11 cellular contexts compared by ENCODE assay signal in genomic region chr20:17612975-17613327, GRCh38. TPM values are rescaled to one million over a fixed set of nuclear protein-coding genes. Genes with fewer than 3 reads are reported as not detected.
DNase-seq lines count a peak whose midpoint lies in the region; ATAC-seq and TF ChIP-seq lines count a peak whose summit lies in the region.
"Had no signal": no experiment of that assay in that cellular context is flagged by ENCODE, and none has a peak within 500 bp of the region (broad histone marks: within the 10 kb centered on the region; RNA-seq: fewer than 3 reads in every experiment).

No MANE protein-coding gene starts in this region.

- no peak overlapping the region for H3K9ac ChIP-seq in smooth muscle cell (ENCODE audit: low read depth)

- peak overlapping the region; percentile 95 for H3K27ac Mint-ChIP-seq in activated CD4-positive, alpha-beta T cell treated with anti-CD3 and anti-CD28 coated beads, Interleukin-2, amount 10 ng/mL, durations not matched to agents 24 days and 14 days

- no peak for TF ChIP-seq POLR2A in esophagus squamous epithelium (IDR thresholded peaks at IDR 0.05)

- DNase-seq in activated CD4-positive, alpha-beta T cell treated with anti-CD3 and anti-CD28 coated beads, Interleukin-2, amount 10 ng/mL, durations not matched to agents 24 days and 14 days, result no peak
- no peak for DNase-seq in activated CD4-positive, alpha-beta T cell treated with anti-CD3 and anti-CD28 coated beads, Interleukin-2, amount 50 U/mL, for 48 hours
- DNase-seq in esophagus squamous epithelium (lab: John Stamatoyannopoulos, UW) (no peak), smooth muscle cell (lab: John Stamatoyannopoulos, UW; ENCODE audit: unreplicated experiment) (no peak), NCI-H2081 (lab: John Stamatoyannopoulos, UW) (no peak), NCI-H2107 (lab: John Stamatoyannopoulos, UW) (no peak)
- DNase-seq: NCI-H146, PC-3 had no signal

- H3K79me2 ChIP-seq in smooth muscle cell (ENCODE audit: low read depth), result no peaks in the 10 kb centered on the region

- H3K9me3 ChIP-seq in esophagus squamous epithelium, result no peaks in the 10 kb centered on the region
- no peaks in the 10 kb centered on the region for H3K9me3 ChIP-seq in smooth muscle cell (replicated peaks; ENCODE audit: low read depth)
- H3K9me3 ChIP-seq: A549 had no signal

- H3K4me1 ChIP-seq in esophagus squamous epithelium, result peaks cover 40 to 81% (median 52%) of the 10 kb centered on the region in 3 donors
- H3K4me1 ChIP-seq in smooth muscle cell (ENCODE audit: low read depth), result no peaks in the 10 kb centered on the region

- H3K4me1 Mint-ChIP-seq in activated CD4-positive, alpha-beta T cell treated with anti-CD3 and anti-CD28 coated beads, Interleukin-2, amount 10 ng/mL, durations not matched to agents 24 days and 14 days, result peaks cover 24% of the 10 kb centered on the region

- H3K36me3 ChIP-seq in esophagus squamous epithelium (peaks cover 8 to 51% (median 20%) of the 10 kb centered on the region in 3 donors), smooth muscle cell (ENCODE audit: low read depth) (peaks cover 1% of the 10 kb centered on the region)

- peaks cover 99% of the 10 kb centered on the region for H4K20me1 ChIP-seq in smooth muscle cell (ENCODE audit: low read depth)

- no peak overlapping the region for H2AFZ ChIP-seq in smooth muscle cell (ENCODE audit: low read depth)

- intact Hi-C loops in activated CD4-positive, alpha-beta T cell treated with anti-CD3 and anti-CD28 coated beads, Interleukin-2, amount 10 ng/mL, durations not matched to agents 24 days and 14 days (cut with micrococcal nuclease), result loop anchor here (5.0 kb wide), 1 partner anchor 41 kb away; the partner anchor contains the start of gene DSTN
- intact Hi-C loops in esophagus squamous epithelium (cut with DNase I), result loop anchor here (5.0 to 10.0 kb wide), 2 partner anchors 76 to 108 kb away; no protein-coding TSS in a partner anchor

- ATAC-seq in HG02571 (IDR thresholded peaks at IDR 0.05; ENCODE audit: unreplicated experiment), result no peak

- peaks cover 7% of the 10 kb centered on the region for H3K36me3 Mint-ChIP-seq in activated CD4-positive, alpha-beta T cell treated with anti-CD3 and anti-CD28 coated beads, Interleukin-2, amount 10 ng/mL, durations not matched to agents 24 days and 14 days (ENCODE audit: low read depth)

- H3K27me3 ChIP-seq in esophagus squamous epithelium (no peaks in the 10 kb centered on the region), smooth muscle cell (ENCODE audit: low read depth) (no peaks in the 10 kb centered on the region)

- no peaks in the 10 kb centered on the region for H3K27me3 Mint-ChIP-seq in activated CD4-positive, alpha-beta T cell treated with anti-CD3 and anti-CD28 coated beads, Interleukin-2, amount 10 ng/mL, durations not matched to agents 24 days and 14 days

- H3K4me3 Mint-ChIP-seq in activated CD4-positive, alpha-beta T cell treated with anti-CD3 and anti-CD28 coated beads, Interleukin-2, amount 10 ng/mL, durations not matched to agents 24 days and 14 days, result no peak overlapping the region

- H3F3A ChIP-seq in smooth muscle cell (ENCODE audit: low read depth), result peaks cover 57% of the 10 kb centered on the region

- TF ChIP-seq CTCF in VCaP (conservative IDR thresholded peaks at IDR 0.05) (no peak), esophagus squamous epithelium (IDR thresholded peaks at IDR 0.05) (no peak), smooth muscle cell (IDR thresholded peaks at IDR 0.05; ENCODE audit: borderline replicate concordance, insufficient read depth, poor library complexity, severe bottlenecking) (no peak)

- H3K27ac ChIP-seq in VCaP, result peak overlapping the region; percentile 97; the same call in 1 of the 2 replicates
- peak overlapping the region; percentile 32 to 83 (median 80) for H3K27ac ChIP-seq in esophagus squamous epithelium
- peak overlapping the region; percentile 73 for H3K27ac ChIP-seq in smooth muscle cell (ENCODE audit: low read depth)

- H3K9me3 Mint-ChIP-seq in activated CD4-positive, alpha-beta T cell treated with anti-CD3 and anti-CD28 coated beads, Interleukin-2, amount 10 ng/mL, durations not matched to agents 24 days and 14 days, result no peaks in the 10 kb centered on the region

- no peak overlapping the region for H3K4me2 ChIP-seq in smooth muscle cell
- H3K4me2 ChIP-seq: A549 had no signal

- no peak overlapping the region for H3K4me3 ChIP-seq in esophagus squamous epithelium
- no peak overlapping the region for H3K4me3 ChIP-seq in smooth muscle cell
- H3K4me3 ChIP-seq: A549 had no signal

- WGBS in esophagus squamous epithelium, 2 donors, result 60 to 79% methylated on average over 1 to 4 of the region's 7 CpGs
- 85% methylated on average over 7 of the region's 7 CpGs for WGBS in smooth muscle cell (ENCODE audit: low lambda C conversion rate)

RNA-seq across cellular contexts. Expression of gene DSTN, which starts 43.1 kb away (rescaled TPM):
- 58.6 and 65.6 TPM in 2 replicates for total RNA-seq in activated CD4-positive, alpha-beta T cell treated with anti-CD3 and anti-CD28 coated beads, Interleukin-2, amount 10 ng/mL, durations not matched to agents 24 days and 14 days
- total RNA-seq in esophagus squamous epithelium (100 to 1,000 TPM; 242 to 616 (median 360) TPM), smooth muscle cell (486 and 582 TPM in 2 replicates)
- polyA plus RNA-seq in smooth muscle cell, result 534 and 559 TPM in 2 replicates
